In the genomic region with DNA sequence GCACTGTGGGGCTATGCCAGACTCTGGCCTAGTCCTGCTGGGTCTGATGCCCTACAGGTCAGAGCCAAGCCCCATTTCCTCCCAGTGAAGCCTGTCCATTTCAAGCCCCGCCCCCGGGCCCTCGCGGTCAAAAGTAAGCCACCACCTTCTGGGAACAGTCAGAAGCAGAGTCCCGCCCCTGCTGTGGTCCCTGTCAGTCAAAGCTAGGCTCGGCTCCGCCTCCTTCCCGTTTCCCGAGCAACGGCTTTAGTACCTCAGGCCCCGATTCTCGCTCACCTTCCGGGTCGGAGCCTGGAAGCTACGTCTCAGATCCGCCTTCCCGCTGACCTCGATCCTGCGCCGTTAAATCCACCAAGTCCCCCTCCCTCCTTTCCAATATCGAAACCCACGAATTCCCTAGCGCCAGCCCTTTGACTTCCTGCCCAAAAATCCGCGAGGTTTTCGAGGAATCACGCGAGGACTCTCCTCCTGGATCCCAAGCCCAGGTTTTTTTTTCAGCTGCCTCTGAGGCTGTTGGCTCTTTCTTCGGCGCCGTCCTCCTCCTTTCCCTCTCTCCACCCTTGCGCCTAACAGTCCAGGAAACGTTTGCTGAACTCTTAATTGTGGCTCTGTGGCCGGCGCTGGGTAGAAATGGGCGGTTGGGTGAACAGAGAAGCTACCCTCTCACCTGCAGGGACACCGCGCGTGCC, we compare ENCODE assay signal across 7 cellular contexts.
A peak's percentile ranks its signal among the peaks of the same experiment; 100 is the strongest.
DNase-seq lines count a peak whose midpoint lies in the region; ATAC-seq and TF ChIP-seq lines count a peak whose summit lies in the region.

No MANE protein-coding gene starts in this region.

- peak; percentile 92 for ATAC-seq in GM18502 (IDR thresholded peaks at IDR 0.05; ENCODE audit: poor library complexity, unreplicated experiment)
- peak; percentile 87 for ATAC-seq in HG02938 (IDR thresholded peaks at IDR 0.05; ENCODE audit: unreplicated experiment)

- DNase-seq in NCI-H187 treated with DMSO at 0.1 percent for 48 hours (lab: John Stamatoyannopoulos, UW) (peak; percentile 68), T-helper 9 cell (peak; percentile 68), astrocyte of the hippocampus (ENCODE audit: low read depth, low spot score) (peak; percentile 96), hippocampal formation (lab: John Stamatoyannopoulos, UW) (peak; percentile 73 to 80), retinal pigment epithelial cell (ENCODE audit: low read depth) (peak; percentile 87)

- peak overlapping the region; percentile 67 for H3K4me3 ChIP-seq in retinal pigment epithelial cell (ENCODE audit: low read length)

- TF ChIP-seq CTCF in retinal pigment epithelial cell (conservative IDR thresholded peaks at IDR 0.05; ENCODE audit: low read depth, low read length), result no peak

Comparison
In these comparisons a context has a peak if more than half of its experiments do, and no peak if none do; other contexts are left out.
1. Peak in every context shown above with its lines: DNase-seq, ATAC-seq and H3K4me3 ChIP-seq.